In genomic region chr5:178289438-178289837, GRCh38 we compare ENCODE assay signal across 16 cellular contexts.
"Had no signal": no experiment of that assay in that cellular context is flagged by ENCODE, and none has a peak within 500 bp of the region (broad histone marks: within the 10 kb centered on the region; RNA-seq: fewer than 3 reads in every experiment).

No MANE protein-coding gene starts in this region.

- H3K27ac ChIP-seq: gastrocnemius medialis, right atrium auricular region, WERI-Rb-1 had no signal

- DNase-seq: activated CD4-positive, alpha-beta T cell treated with anti-CD3 and anti-CD28 coated beads for 1 hour; activated gamma-delta T cell; effector CD8-positive, alpha-beta T cell; gastrocnemius medialis; head of caudate nucleus; immature natural killer cell; left colon; midbrain; nephron progenitor cell; occipital lobe; stimulated activated CD8-positive, alpha-beta memory T cell treated with anti-CD3 and anti-CD28 coated beads, Interleukin-4, amount 100 ng/mL, for 48 hours; stimulated activated naive CD4-positive, alpha-beta T cell had no signal

- H3K27me3 ChIP-seq: right atrium auricular region had no signal

- FAIRE-seq: astrocyte, small intestine had no signal

- H3K4me3 ChIP-seq: gastrocnemius medialis, right atrium auricular region had no signal

- H3K36me3 ChIP-seq: gastrocnemius medialis, right atrium auricular region, WERI-Rb-1 had no signal

- H3K9me3 ChIP-seq: gastrocnemius medialis, right atrium auricular region had no signal

- ATAC-seq: left colon had no signal
